12 cellular contexts compared by ENCODE assay signal in genomic region chr10:104351919-104352318, GRCh38. TPM values are rescaled to one million over a fixed set of nuclear protein-coding genes. Genes with fewer than 3 reads are reported as not detected.
DNase-seq lines count a peak whose midpoint lies in the region; ATAC-seq and TF ChIP-seq lines count a peak whose summit lies in the region.
"Had no signal": no experiment of that assay in that cellular context is flagged by ENCODE, and none has a peak within 500 bp of the region (broad histone marks: within the 10 kb centered on the region; RNA-seq: fewer than 3 reads in every experiment).

No MANE protein-coding gene starts in this region.

- ATAC-seq in activated CD4-positive, alpha-beta T cell treated with anti-CD3 and anti-CD28 coated beads for 36 hours, result peak; percentile 4
- ATAC-seq in HG02938 (IDR thresholded peaks at IDR 0.05; ENCODE audit: unreplicated experiment) (peak; percentile 15), omental fat pad (ENCODE audit: low FRiP score) (no peak), GM19455 (IDR thresholded peaks at IDR 0.05; ENCODE audit: unreplicated experiment) (no peak), aorta (ENCODE audit: low FRiP score) (no peak)
- ATAC-seq: left ventricle myocardium superior had no signal

- POLR2A ChIA-PET in activated CD4-positive, alpha-beta T cell treated with anti-CD3 and anti-CD28 coated beads for 36 hours (lab: Charles Lee), result interaction anchor here (0.6 to 2.0 kb wide), 6 partner anchors 14 to 230 kb away, joined by 3 to 9 read pairs (median 4); partner anchors contain the start of genes ITPRIP and SFR1

- H3K27me3 Mint-ChIP-seq in activated CD4-positive, alpha-beta T cell treated with anti-CD3 and anti-CD28 coated beads for 36 hours, result no peaks in the 10 kb centered on the region
- peaks cover 10% of the 10 kb centered on the region for H3K27me3 Mint-ChIP-seq in osteocyte (ENCODE audit: unreplicated experiment)

- H3K4me3 Mint-ChIP-seq in activated CD4-positive, alpha-beta T cell treated with anti-CD3 and anti-CD28 coated beads for 36 hours, result peak overlapping the region; percentile 11
- H3K4me3 Mint-ChIP-seq in osteocyte (ENCODE audit: unreplicated experiment), result peak overlapping the region; percentile 4

- CTCF ChIA-PET in activated CD4-positive, alpha-beta T cell treated with anti-CD3 and anti-CD28 coated beads for 36 hours (lab: Charles Lee), result interaction anchor here (1.0 to 7.4 kb wide), 21 partner anchors 9 to 464 kb away, joined by 3 to 109 read pairs (median 8); partner anchors contain the start of genes GSTO2 and ITPRIP

- peak overlapping the region; percentile 85 for H3K4me2 ChIP-seq in OCI-LY3 (ENCODE audit: low read length)

- no peak for DNase-seq in activated CD4-positive, alpha-beta T cell treated with anti-CD3 and anti-CD28 coated beads for 36 hours
- DNase-seq in activated CD4-positive, alpha-beta T cell treated with anti-CD3 and anti-CD28 coated beads for 48 hours, result no peak
- no peak for DNase-seq in osteocyte (ENCODE audit: extremely low spot score, unreplicated experiment)
- DNase-seq in omental fat pad (ENCODE audit: low spot score), result no peak
- DNase-seq in aorta, result no peak
- DNase-seq: KG1, left ventricle myocardium superior, small intestine had no signal

- H3K9me3 ChIP-seq in OCI-LY3 (ENCODE audit: insufficient read depth, low read length) (no peaks in the 10 kb centered on the region), aorta (ENCODE audit: control insufficient read depth, low read length) (no peaks in the 10 kb centered on the region)

- H3K36me3 Mint-ChIP-seq in activated CD4-positive, alpha-beta T cell treated with anti-CD3 and anti-CD28 coated beads for 36 hours (ENCODE audit: low read depth), result no peaks in the 10 kb centered on the region
- no peaks in the 10 kb centered on the region for H3K36me3 Mint-ChIP-seq in osteocyte (ENCODE audit: unreplicated experiment)

- H3K79me2 ChIP-seq in OCI-LY3 (ENCODE audit: low read length), result no peaks in the 10 kb centered on the region

- H2AFZ ChIP-seq in OCI-LY3 (ENCODE audit: low read depth, low read length), result no peak overlapping the region

- H3K4me3 ChIP-seq in OCI-LY3 (ENCODE audit: low read length), result peak overlapping the region; percentile 38
- no peak overlapping the region for H3K4me3 ChIP-seq in aorta (ENCODE audit: low read length in 2 of 2)

- no peak for TF ChIP-seq CTCF in OCI-LY3 (IDR thresholded peaks at IDR 0.05; ENCODE audit: low read depth, low read length)
- TF ChIP-seq CTCF in osteocyte (IDR thresholded peaks at IDR 0.05), result no peak
- TF ChIP-seq CTCF in omental fat pad (IDR thresholded peaks at IDR 0.05), result no peak

- H4K20me1 ChIP-seq in OCI-LY3 (ENCODE audit: insufficient read depth, low read length), result no peaks in the 10 kb centered on the region

- peaks cover 63% of the 10 kb centered on the region for H3K4me1 ChIP-seq in OCI-LY3 (ENCODE audit: low read length)
- no peaks in the 10 kb centered on the region for H3K4me1 ChIP-seq in aorta (ENCODE audit: control insufficient read depth in 1 of 2, insufficient read depth in 2 of 2, low read length in 2 of 2)

- intact Hi-C loops in activated CD4-positive, alpha-beta T cell treated with anti-CD3 and anti-CD28 coated beads for 36 hours (cut with DNase I, micrococcal nuclease), result loop anchor here (1.0 to 5.0 kb wide), 7 partner anchors 23 to 435 kb away; partner anchors contain the start of genes SFR1 (in 2 of the 2) and STN1 (in 2 of the 2)
- intact Hi-C loops in aorta (cut with DNase I), result no loop called here

- peaks cover under 1% of the 10 kb centered on the region for H3K4me1 Mint-ChIP-seq in activated CD4-positive, alpha-beta T cell treated with anti-CD3 and anti-CD28 coated beads for 36 hours
- H3K4me1 Mint-ChIP-seq in osteocyte (ENCODE audit: unreplicated experiment), result no peaks in the 10 kb centered on the region

- no peak overlapping the region for H3K27ac Mint-ChIP-seq in activated CD4-positive, alpha-beta T cell treated with anti-CD3 and anti-CD28 coated beads for 36 hours
- H3K27ac Mint-ChIP-seq in osteocyte (ENCODE audit: unreplicated experiment), result no peak overlapping the region

- WGBS in aorta, 2 donors, result 70 to 89% methylated on average over 1 of the region's 1 CpG

- H3K36me3 ChIP-seq in OCI-LY3 (replicated peaks; ENCODE audit: low read depth, low read length) (no peaks in the 10 kb centered on the region), aorta (ENCODE audit: control insufficient read depth in 1 of 2, insufficient read depth in 2 of 2, low read length in 1 of 2) (no peaks in the 10 kb centered on the region)

- no peak overlapping the region for H3K9ac ChIP-seq in OCI-LY3 (ENCODE audit: low read length)

- H3K27me3 ChIP-seq in OCI-LY3 (ENCODE audit: low read depth, low read length) (no peaks in the 10 kb centered on the region), aorta (ENCODE audit: control insufficient read depth in 1 of 2, insufficient read depth in 2 of 2, low read length in 1 of 2) (no peaks in the 10 kb centered on the region)
- H3K27me3 ChIP-seq: foreskin keratinocyte had no signal

- no peak overlapping the region for H3K27ac ChIP-seq in OCI-LY3 (ENCODE audit: low read length)
- no peak overlapping the region for H3K27ac ChIP-seq in aorta (ENCODE audit: low read depth in 1 of 2, low read length in 2 of 2)
- H3K27ac ChIP-seq: foreskin keratinocyte had no signal

- H3K9me3 Mint-ChIP-seq in activated CD4-positive, alpha-beta T cell treated with anti-CD3 and anti-CD28 coated beads for 36 hours (ENCODE audit: low read depth), result no peaks in the 10 kb centered on the region
- H3K9me3 Mint-ChIP-seq in osteocyte (ENCODE audit: unreplicated experiment), result no peaks in the 10 kb centered on the region

RNA-seq across cellular contexts. Expression of gene CFAP58, which starts 1.7 kb away (rescaled TPM):
- total RNA-seq in activated CD4-positive, alpha-beta T cell treated with anti-CD3 and anti-CD28 coated beads for 36 hours, result under 1 TPM; 0.60 to 0.64 TPM
- total RNA-seq in osteocyte (0.16 and 0.29 TPM in 2 replicates), omental fat pad (under 1 TPM; 0.19 to 0.95 (median 0.33) TPM), aorta (1 to 10 TPM; 1.1 to 1.3 TPM)
- polyA plus RNA-seq in aorta, result under 1 TPM; 0.38 to 0.67 TPM

RNA-seq across cellular contexts. Expression of gene ITPRIP, which starts 13.7 kb away (rescaled TPM):
- total RNA-seq in activated CD4-positive, alpha-beta T cell treated with anti-CD3 and anti-CD28 coated beads for 36 hours, result 10 to 100 TPM; 20.3 to 21.6 TPM
- total RNA-seq in osteocyte (15.5 and 17.5 TPM in 2 replicates), omental fat pad (10 to 100 TPM; 23.4 to 66.2 (median 49.9) TPM), aorta (10 to 100 TPM; 22.3 to 51.4 TPM)
- 10 to 100 TPM in 1 of 2 donors, 1 to 10 TPM in 1; 4.3 to 15.5 TPM for polyA plus RNA-seq in aorta

Comparison
In these comparisons a context has a peak if more than half of its experiments do, and no peak if none do; other contexts are left out.
1. ATAC-seq: peak in activated CD4-positive, alpha-beta T cell treated with anti-CD3 and anti-CD28 coated beads for 36 hours (single experiment) and HG02938 (single experiment); none in omental fat pad (single experiment), GM19455 (single experiment) and aorta (single experiment).
2. intact Hi-C loops: an anchor here in activated CD4-positive, alpha-beta T cell treated with anti-CD3 and anti-CD28 coated beads for 36 hours (1.0 to 5.0 kb wide); none called in aorta.